Comparison of ENCODE assay signal across 13 cellular contexts in the genomic region with DNA sequence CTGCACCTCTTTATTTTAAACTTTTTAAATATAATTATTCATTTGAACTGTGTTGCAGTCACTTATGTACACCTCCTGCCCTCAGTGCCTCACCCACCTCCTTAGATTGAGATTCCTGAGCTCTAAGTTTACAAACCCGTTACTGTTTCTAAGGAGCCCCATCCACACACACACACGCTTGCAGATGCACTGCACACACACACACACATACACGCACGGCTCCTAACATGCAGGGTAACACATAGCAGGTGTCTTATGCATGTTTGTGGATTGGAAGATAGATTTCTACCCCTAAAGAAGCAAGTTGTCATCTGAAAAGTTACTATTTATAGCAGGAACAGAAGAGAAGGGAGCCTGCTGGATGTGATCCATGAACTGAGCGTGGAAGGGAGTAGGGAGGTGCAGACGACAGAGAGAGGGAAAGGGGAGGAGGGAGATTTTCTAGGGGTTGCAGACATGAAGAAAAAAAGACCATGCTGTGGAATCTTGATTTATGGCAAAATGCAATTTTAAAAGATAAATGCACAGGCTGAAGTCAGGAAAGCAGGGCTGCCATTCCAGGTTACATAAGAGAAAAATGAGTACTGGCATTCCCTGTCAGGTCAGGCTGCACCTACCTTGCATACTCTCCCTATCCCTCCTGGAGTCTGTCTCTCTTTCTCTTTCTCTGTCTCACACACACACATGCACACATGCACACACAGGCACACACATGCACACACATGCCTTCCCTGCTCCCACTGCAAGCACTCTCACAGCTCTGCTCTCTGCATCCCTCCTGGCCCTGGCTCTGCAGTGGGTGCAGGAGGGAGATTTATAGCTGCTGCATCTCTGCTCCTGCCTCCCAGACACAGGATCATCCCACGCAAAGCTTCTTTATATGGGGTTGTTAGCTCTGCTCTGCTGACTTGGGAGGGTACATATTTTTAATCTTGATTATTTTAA.
"Had no signal": no experiment of that assay in that cellular context is flagged by ENCODE, and none has a peak within 500 bp of the region (broad histone marks: within the 10 kb centered on the region; RNA-seq: fewer than 3 reads in every experiment).

No MANE protein-coding gene starts in this region.

- H3K27me3 ChIP-seq: heart left ventricle, transverse colon had no signal

- H3K4me1 ChIP-seq: lower lobe of right lung, prostate gland, transverse colon had no signal

- H3K9me3 ChIP-seq: heart left ventricle, lower lobe of right lung, prostate gland, SK-N-SH, transverse colon had no signal

- H3K9ac ChIP-seq: SK-N-SH had no signal

- H3K4me3 ChIP-seq: heart left ventricle, lower lobe of right lung, prostate gland, transverse colon had no signal

- ATAC-seq: effector memory CD8-positive, alpha-beta T cell; lower lobe of right lung; stimulated activated memory B cell treated with anti-CD40 and anti-IgM and Interleukin-4, amounts not matched to agents 10 μg/mL and 1 μg/mL and 100 μg/mL, for 72 hours; T-cell had no signal

- DNase-seq: activated CD4-positive, alpha-beta T cell treated with anti-CD3 and anti-CD28 coated beads for 1 hour; activated CD4-positive, alpha-beta T cell treated with anti-CD3 and anti-CD28 coated beads, Interleukin-2, amount 50 U/mL, for 48 hours; activated naive CD4-positive, alpha-beta T cell treated with anti-CD3 and anti-CD28 coated beads, Interleukin-2, amount 10 ng/mL, durations not matched to agents 7 days and 5 days; effector memory CD8-positive, alpha-beta T cell; heart left ventricle; immature natural killer cell; lower lobe of right lung; T-cell; T-helper 9 cell; transverse colon had no signal

- H3K36me3 ChIP-seq: heart left ventricle, lower lobe of right lung, prostate gland, transverse colon had no signal

- H3K27ac ChIP-seq: heart left ventricle, lower lobe of right lung, prostate gland, transverse colon had no signal
